ENCODE assay signal across 1 cellular context in the genomic region with DNA sequence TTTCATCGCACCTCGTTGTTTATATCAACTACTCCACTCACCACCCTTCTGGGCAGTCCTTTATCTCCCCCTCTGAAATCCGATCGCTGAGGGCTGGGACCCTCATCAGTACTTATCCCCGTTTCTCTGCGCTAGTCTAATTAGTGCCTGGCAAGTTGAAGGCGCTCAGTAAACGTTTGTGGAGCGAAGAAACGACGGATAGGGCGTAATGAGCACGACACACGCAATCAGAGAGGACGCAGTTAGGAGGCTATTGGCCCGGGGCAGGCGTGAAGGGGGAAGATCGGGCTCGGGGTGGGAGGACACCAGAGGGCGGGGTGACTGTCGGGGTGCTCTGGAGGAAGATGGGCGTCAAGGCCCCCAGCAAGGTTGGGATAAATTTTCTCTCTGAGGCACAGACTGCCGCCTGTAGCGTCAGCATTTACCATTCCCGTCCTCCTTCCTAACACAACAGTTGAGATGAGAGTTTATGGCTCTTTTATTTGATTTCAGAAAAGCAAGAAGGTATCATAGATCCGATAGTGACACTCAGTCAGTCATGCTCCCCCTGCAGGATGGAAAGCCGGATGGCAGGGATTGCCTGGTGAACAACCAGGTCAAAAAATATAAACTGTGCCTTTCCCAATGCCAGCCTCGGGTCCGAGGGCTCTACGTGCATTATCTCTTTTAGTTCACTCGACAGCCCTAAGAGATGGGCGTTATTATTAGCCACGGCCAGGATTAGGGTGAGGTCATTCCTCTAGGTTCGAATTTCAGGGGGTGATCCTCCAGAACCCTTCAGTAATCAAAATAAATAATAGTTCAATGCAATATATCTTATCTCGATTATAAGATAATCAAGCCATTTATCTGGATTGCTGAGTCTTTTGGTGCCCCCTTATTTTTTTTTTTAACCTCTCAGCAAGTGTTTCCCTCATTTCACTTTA.
TF ChIP-seq lines count a peak whose summit lies in the region.

No MANE protein-coding gene starts in this region.

TF ChIP-seq in HCT116, 20 proteins besides CTCF, POLR2A, EP300 and RAD21 (continued from another document):
- TF ChIP-seq, protein P1, sequence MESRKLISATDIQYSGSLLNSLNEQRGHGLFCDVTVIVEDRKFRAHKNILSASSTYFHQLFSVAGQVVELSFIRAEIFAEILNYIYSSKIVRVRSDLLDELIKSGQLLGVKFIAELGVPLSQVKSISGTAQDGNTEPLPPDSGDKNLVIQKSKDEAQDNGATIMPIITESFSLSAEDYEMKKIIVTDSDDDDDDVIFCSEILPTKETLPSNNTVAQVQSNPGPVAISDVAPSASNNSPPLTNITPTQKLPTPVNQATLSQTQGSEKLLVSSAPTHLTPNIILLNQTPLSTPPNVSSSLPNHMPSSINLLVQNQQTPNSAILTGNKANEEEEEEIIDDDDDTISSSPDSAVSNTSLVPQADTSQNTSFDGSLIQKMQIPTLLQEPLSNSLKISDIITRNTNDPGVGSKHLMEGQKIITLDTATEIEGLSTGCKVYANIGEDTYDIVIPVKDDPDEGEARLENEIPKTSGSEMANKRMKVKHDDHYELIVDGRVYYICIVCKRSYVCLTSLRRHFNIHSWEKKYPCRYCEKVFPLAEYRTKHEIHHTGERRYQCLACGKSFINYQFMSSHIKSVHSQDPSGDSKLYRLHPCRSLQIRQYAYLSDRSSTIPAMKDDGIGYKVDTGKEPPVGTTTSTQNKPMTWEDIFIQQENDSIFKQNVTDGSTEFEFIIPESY (IDR thresholded peaks at IDR 0.05; ENCODE audit: extremely low read depth, insufficient replicate concordance, low read length), result no peak
- TF ChIP-seq CBX3 (IDR thresholded peaks at IDR 0.05; ENCODE audit: low read depth) (0 out of 2 replicates have a peak, but pooled peaks have one; percentile 72), ELF1 (IDR thresholded peaks at IDR 0.05; ENCODE audit: borderline replicate concordance, low read depth) (no peak; the same call in 1 of the 2 replicates), SP1 (IDR thresholded peaks at IDR 0.05; ENCODE audit: low read depth) (peak; percentile 36; the same call in 1 of the 2 replicates), SRF (IDR thresholded peaks at IDR 0.05; ENCODE audit: low read depth) (no peak), EZH2phosphoT487 (IDR thresholded peaks at IDR 0.05; ENCODE audit: borderline replicate concordance) (no peak), MAX (IDR thresholded peaks at IDR 0.05) (peak; percentile 44; the same call in 1 of the 2 replicates)
